24 cellular contexts compared by ENCODE assay signal in genomic region chr2:234794866-234795265, GRCh38.
"Had no signal": no experiment of that assay in that cellular context is flagged by ENCODE, and none has a peak within 500 bp of the region (broad histone marks: within the 10 kb centered on the region; RNA-seq: fewer than 3 reads in every experiment).

No MANE protein-coding gene starts in this region.

- H3K27ac ChIP-seq: coronary artery, dorsolateral prefrontal cortex, foreskin keratinocyte, heart right ventricle, lower lobe of right lung, parathyroid adenoma, right atrium auricular region, spleen, tibial nerve had no signal

- H3K4me1 Mint-ChIP-seq: activated naive CD4-positive, alpha-beta T cell treated with anti-CD3 and anti-CD28 coated beads, Interleukin-2, amount 50 U/mL, for 24 hours; activated naive CD8-positive, alpha-beta T cell treated with anti-CD3 and anti-CD28 coated beads, Interleukin-2, amount 50 U/mL, for 24 hours; natural killer cell; T-cell had no signal

- H3K36me3 Mint-ChIP-seq: activated naive CD4-positive, alpha-beta T cell treated with anti-CD3 and anti-CD28 coated beads, Interleukin-2, amount 50 U/mL, for 24 hours; natural killer cell; T-cell had no signal

- H3K9me3 Mint-ChIP-seq: activated naive CD4-positive, alpha-beta T cell treated with anti-CD3 and anti-CD28 coated beads, Interleukin-2, amount 50 U/mL, for 24 hours; activated naive CD8-positive, alpha-beta T cell treated with anti-CD3 and anti-CD28 coated beads, Interleukin-2, amount 50 U/mL, for 24 hours; activated T-cell treated with anti-CD3 and anti-CD28 coated beads, Interleukin-2, amount 50 U/mL, for 4 hours; activated T-helper 2 cell treated with anti-CD3 and anti-CD28 coated beads, Interferon-gamma antibody, Interleukin-2, Interleukin-4, amounts not matched to agents 10 μg/mL and 5 μg/mL and 100 μg/mL, durations not matched to agents 14 hours and 24 hours and 36 hours; effector memory CD8-positive, alpha-beta T cell; natural killer cell; T-cell had no signal

- H3K36me3 ChIP-seq: heart right ventricle, lower lobe of right lung, right atrium auricular region, spleen, tibial nerve had no signal

- H3K27ac Mint-ChIP-seq: activated naive CD4-positive, alpha-beta T cell treated with anti-CD3 and anti-CD28 coated beads, Interleukin-2, amount 50 U/mL, for 24 hours; activated naive CD8-positive, alpha-beta T cell treated with anti-CD3 and anti-CD28 coated beads, Interleukin-2, amount 50 U/mL, for 24 hours; activated T-helper 2 cell treated with anti-CD3 and anti-CD28 coated beads, Interferon-gamma antibody, Interleukin-2, Interleukin-4, amounts not matched to agents 10 μg/mL and 5 μg/mL and 100 μg/mL, durations not matched to agents 14 hours and 24 hours and 36 hours; effector memory CD8-positive, alpha-beta T cell; natural killer cell; T-cell had no signal

- FAIRE-seq: endothelial cell of umbilical vein had no signal

- H3K4me3 Mint-ChIP-seq: activated naive CD4-positive, alpha-beta T cell treated with anti-CD3 and anti-CD28 coated beads, Interleukin-2, amount 50 U/mL, for 24 hours; activated naive CD8-positive, alpha-beta T cell treated with anti-CD3 and anti-CD28 coated beads, Interleukin-2, amount 50 U/mL, for 24 hours; activated T-cell treated with anti-CD3 and anti-CD28 coated beads, Interleukin-2, amount 50 U/mL, for 4 hours; effector memory CD8-positive, alpha-beta T cell; natural killer cell; T-cell had no signal

- DNase-seq: activated CD4-positive, alpha-beta T cell treated with anti-CD3 and anti-CD28 coated beads for 4 hours; activated CD4-positive, alpha-beta T cell treated with anti-CD3 and anti-CD28 coated beads, Interleukin-2, amount 50 U/mL, for 4 hours; activated CD8-positive, alpha-beta memory T cell treated with anti-CD3 and anti-CD28 coated beads for 24 hours; activated naive CD8-positive, alpha-beta T cell treated with anti-CD3 and anti-CD28 coated beads, Interleukin-2, amount 50 U/mL, for 24 hours; activated T-cell treated with anti-CD3 and anti-CD28 coated beads, Interleukin-2, amount 50 U/mL, for 4 hours; amygdala; dorsolateral prefrontal cortex; effector memory CD8-positive, alpha-beta T cell; foreskin keratinocyte; heart right ventricle; kidney glomerular epithelial cell; lower lobe of right lung; mesendoderm; natural killer cell; spleen; stimulated activated naive CD4-positive, alpha-beta T cell treated with Interleukin-2 at 50 U/mL for 16 hours; T-cell had no signal

- H3K4me3 ChIP-seq: coronary artery, dorsolateral prefrontal cortex, heart right ventricle, lower lobe of right lung, right atrium auricular region, spleen, tibial nerve had no signal

- H3K9me3 ChIP-seq: heart right ventricle, lower lobe of right lung, right atrium auricular region, spleen, tibial nerve had no signal

- H3K4me1 ChIP-seq: foreskin keratinocyte, heart right ventricle, parathyroid adenoma, right atrium auricular region, spleen, tibial nerve had no signal

- ATAC-seq: activated naive CD8-positive, alpha-beta T cell treated with anti-CD3 and anti-CD28 coated beads, Interleukin-2, amount 50 U/mL, for 24 hours; activated T-cell treated with anti-CD3 and anti-CD28 coated beads, Interleukin-2, amount 50 U/mL, for 4 hours; effector memory CD8-positive, alpha-beta T cell; foreskin keratinocyte; heart right ventricle; lower lobe of right lung; natural killer cell; T-cell had no signal

- H3K27me3 ChIP-seq: right atrium auricular region, spleen, tibial nerve had no signal
